ENCODE assay signal across 15 cellular contexts in the genomic region with DNA sequence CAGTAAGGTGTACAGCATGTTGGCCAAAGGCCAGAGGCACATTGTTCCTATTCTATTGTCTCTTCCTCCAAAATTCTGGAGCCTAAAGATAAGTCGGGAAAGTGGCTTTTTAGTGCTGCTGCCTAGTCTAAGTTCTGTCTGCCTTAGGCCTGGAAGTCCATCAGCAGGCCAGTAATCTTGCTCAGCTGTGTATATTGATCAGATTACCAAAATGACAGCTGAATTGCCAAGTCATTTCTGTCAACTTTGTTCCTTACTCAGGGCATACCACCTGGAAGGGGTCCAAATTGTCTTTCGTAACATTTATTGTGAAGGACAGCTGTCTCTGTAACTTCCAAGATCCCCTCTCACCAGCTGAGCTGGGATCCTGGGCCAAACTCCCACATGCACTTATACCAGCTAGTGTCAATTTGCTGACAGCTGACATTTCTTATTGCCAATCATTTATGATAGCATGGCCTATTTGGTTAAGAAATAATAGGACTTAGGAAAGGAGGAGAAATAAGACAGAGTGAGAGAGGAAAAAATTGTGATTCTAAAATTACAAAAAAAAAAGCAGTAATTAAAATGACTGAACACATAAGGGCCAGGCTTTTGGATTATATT.
DNase-seq lines count a peak whose midpoint lies in the region; ATAC-seq and TF ChIP-seq lines count a peak whose summit lies in the region.
"Had no signal": no experiment of that assay in that cellular context is flagged by ENCODE, and none has a peak within 500 bp of the region (broad histone marks: within the 10 kb centered on the region; RNA-seq: fewer than 3 reads in every experiment).

No MANE protein-coding gene starts in this region.

- H3K4ac ChIP-seq in mesenchymal stem cell (ENCODE audit: low read depth in 1 of 2, low read length in 2 of 2) = no peak overlapping the region

- no peak overlapping the region for H3K4me3 ChIP-seq in BE2C (ENCODE audit: low read depth, low read length)
- no peak overlapping the region for H3K4me3 ChIP-seq in right lobe of liver
- H3K4me3 ChIP-seq in mesenchymal stem cell (ENCODE audit: insufficient read depth in 1 of 2, low read depth in 1 of 2, low read length in 2 of 2) = no peak overlapping the region

- no peak overlapping the region for H4K8ac ChIP-seq in mesenchymal stem cell (ENCODE audit: low read length)

- H3K79me1 ChIP-seq in mesenchymal stem cell (replicated peaks; ENCODE audit: low read length, poor library complexity, severe bottlenecking) = no peaks in the 10 kb centered on the region

- H2AK5ac ChIP-seq in mesenchymal stem cell (ENCODE audit: low read length, severe bottlenecking) = no peak overlapping the region

- no peak overlapping the region for H3K27ac ChIP-seq in right lobe of liver
- H3K27ac ChIP-seq in mesenchymal stem cell (ENCODE audit: low read length, poor library complexity, severe bottlenecking) = no peak overlapping the region
- H3K27ac ChIP-seq: C4-2B had no signal

- intact Hi-C loops in right lobe of liver (cut with DNase I) = no loop called here

- no peak overlapping the region for H2BK12ac ChIP-seq in mesenchymal stem cell (ENCODE audit: low read length in 2 of 2)

- H3K14ac ChIP-seq in mesenchymal stem cell (ENCODE audit: low read length in 2 of 2) = no peak overlapping the region

- H3K36me3 ChIP-seq in BE2C (no peaks in the 10 kb centered on the region), right lobe of liver (no peaks in the 10 kb centered on the region), mesenchymal stem cell (ENCODE audit: control insufficient read depth in 1 of 2, insufficient read depth in 2 of 2, low read depth in 1 of 2, low read length in 2 of 2) (no peaks in the 10 kb centered on the region)

- H3K9me3 ChIP-seq in BE2C (no peaks in the 10 kb centered on the region), right lobe of liver (no peaks in the 10 kb centered on the region), mesenchymal stem cell (ENCODE audit: control insufficient read depth, low read length) (no peaks in the 10 kb centered on the region)

- no peak for TF ChIP-seq CTCF in BE2C (IDR thresholded peaks at IDR 0.05; ENCODE audit: low read depth, low read length)
- TF ChIP-seq CTCF in right lobe of liver (IDR thresholded peaks at IDR 0.05) = no peak

- DNase-seq in NCI-H748 (lab: John Stamatoyannopoulos, UW; ENCODE audit: unreplicated experiment) = peak; percentile 23
- no peak for DNase-seq in NCI-H748 treated with DMSO at 0.1 percent for 48 hours (lab: John Stamatoyannopoulos, UW)
- DNase-seq in BE2C = peak; percentile 69
- peak; percentile 26 to 78 for DNase-seq in NCI-H446 (lab: John Stamatoyannopoulos, UW)
- DNase-seq in right lobe of liver = no peak
- DNase-seq in NOMO-1 (lab: John Stamatoyannopoulos, UW; ENCODE audit: unreplicated experiment in 2 of 2) = no peak
- DNase-seq in mesenchymal stem cell = no peak
- no peak for DNase-seq in activated T-cell treated with anti-CD3 and anti-CD28 coated beads for 4 hours
- DNase-seq: EL, GOT3, NCI-H1436 treated with DMSO at 0.1 percent for 48 hours, NCI-H2081 treated with DMSO at 0.1 percent for 48 hours, T-helper 17 cell had no signal

- H2BK15ac ChIP-seq in mesenchymal stem cell (ENCODE audit: low read depth, poor library complexity, severe bottlenecking) = no peak overlapping the region

- no peak overlapping the region for H2BK120ac ChIP-seq in mesenchymal stem cell (ENCODE audit: low read depth, low read length)

- no peak overlapping the region for H3K18ac ChIP-seq in mesenchymal stem cell (ENCODE audit: low read depth in 1 of 2, low read length in 2 of 2)

- TF ChIP-seq POLR2A in right lobe of liver (IDR thresholded peaks at IDR 0.05) = no peak

- H3K23ac ChIP-seq in mesenchymal stem cell (ENCODE audit: low read length in 2 of 2) = no peak overlapping the region

- H2BK5ac ChIP-seq in mesenchymal stem cell (ENCODE audit: low read depth, low read length, poor library complexity, severe bottlenecking) = no peak overlapping the region

- peaks cover 8% of the 10 kb centered on the region for H3K4me1 ChIP-seq in BE2C
- peaks cover 0 to 11% (median 0%) of the 10 kb centered on the region in 4 donors for H3K4me1 ChIP-seq in right lobe of liver
- no peaks in the 10 kb centered on the region for H3K4me1 ChIP-seq in mesenchymal stem cell (ENCODE audit: control insufficient read depth, insufficient read depth, low read depth, low read length)

- H3K27me3 ChIP-seq in BE2C = no peaks in the 10 kb centered on the region
- H3K27me3 ChIP-seq in right lobe of liver = no peaks in the 10 kb centered on the region
- H3K27me3 ChIP-seq in mesenchymal stem cell (ENCODE audit: control insufficient read depth in 1 of 2, insufficient read depth in 1 of 2, low read length in 2 of 2) = no peaks in the 10 kb centered on the region

- no peak overlapping the region for H4K91ac ChIP-seq in mesenchymal stem cell (ENCODE audit: low read length)

- 35% methylated on average over 2 of the region's 2 CpGs for WGBS in right lobe of liver (ENCODE audit: insufficient coverage, low coverage, low lambda C conversion rate, missing lambda C conversion rate)
- WGBS in mesenchymal stem cell = 94% methylated on average over 2 of the region's 2 CpGs

- H2AFZ ChIP-seq in mesenchymal stem cell (ENCODE audit: low read depth, low read length) = no peak overlapping the region

- H3K4me2 ChIP-seq in mesenchymal stem cell (ENCODE audit: low read length, poor library complexity, severe bottlenecking) = no peak overlapping the region

- H3K9ac ChIP-seq in mesenchymal stem cell (ENCODE audit: low read length) = no peak overlapping the region

- peak; percentile 24 to 93 (median 66) for ATAC-seq in right lobe of liver
- ATAC-seq: Panc1, T-helper 17 cell had no signal

Comparison
In these comparisons a context has a peak if more than half of its experiments do, and no peak if none do; other contexts are left out.
1. DNase-seq: peak in NCI-H748 (single experiment), BE2C (single experiment) and NCI-H446 (2 of 2); none in NCI-H748 treated with DMSO at 0.1 percent for 48 hours (single experiment), right lobe of liver (0 of 3), NOMO-1 (0 of 2), mesenchymal stem cell (single experiment) and activated T-cell treated with anti-CD3 and anti-CD28 coated beads for 4 hours (single experiment).